22 cellular contexts compared by ENCODE assay signal in the genomic region with DNA sequence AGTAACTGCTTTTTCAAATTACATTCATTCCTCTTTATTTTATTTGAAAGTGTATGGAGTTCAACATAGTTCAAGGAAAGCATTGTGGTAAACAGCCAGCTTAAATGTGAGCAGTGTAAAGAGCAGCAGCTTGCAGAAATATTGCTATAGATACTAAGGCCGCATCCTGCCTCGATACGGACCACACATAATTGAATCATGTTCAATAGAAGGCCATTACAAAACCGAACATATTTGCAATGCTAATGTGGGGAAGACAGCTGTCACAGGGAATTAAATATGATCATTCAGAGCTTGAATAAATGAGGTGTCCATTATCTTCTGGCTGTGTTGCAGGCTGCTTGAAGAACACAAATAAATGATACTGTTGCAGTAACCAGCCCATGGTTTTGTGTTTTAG.
"Had no signal": no experiment of that assay in that cellular context is flagged by ENCODE, and none has a peak within 500 bp of the region (broad histone marks: within the 10 kb centered on the region; RNA-seq: fewer than 3 reads in every experiment).

No MANE protein-coding gene starts in this region.

- H3K4me1 ChIP-seq: gastroesophageal sphincter, heart right ventricle, left lung, sigmoid colon, stomach, vagina had no signal

- H3K4me1 Mint-ChIP-seq: activated naive CD8-positive, alpha-beta T cell treated with anti-CD3 and anti-CD28 coated beads for 36 hours; naive thymus-derived CD4-positive, alpha-beta T cell; stimulated activated memory B cell treated with anti-CD40 and anti-IgM and Interleukin-4, amounts not matched to agents 10 μg/mL and 1 μg/mL and 100 μg/mL, for 72 hours had no signal

- H3K27ac ChIP-seq: epithelial cell of prostate, gastroesophageal sphincter, heart right ventricle, left lung, sigmoid colon, stomach, thoracic aorta, vagina had no signal

- H3K9me3 ChIP-seq: gastroesophageal sphincter, heart right ventricle, left lung, sigmoid colon, stomach, thoracic aorta, vagina had no signal

- H3K4me2 ChIP-seq: smooth muscle cell had no signal

- H3K9me3 Mint-ChIP-seq: activated naive CD8-positive, alpha-beta T cell treated with anti-CD3 and anti-CD28 coated beads for 36 hours; activated T-cell treated with anti-CD3 and anti-CD28 coated beads, Interleukin-2, amount 50 U/mL, for 4 hours; naive thymus-derived CD4-positive, alpha-beta T cell; stimulated activated memory B cell treated with anti-CD40 and anti-IgM and Interleukin-4, amounts not matched to agents 10 μg/mL and 1 μg/mL and 100 μg/mL, for 72 hours; type B pancreatic cell had no signal

- H3K36me3 ChIP-seq: gastroesophageal sphincter, heart right ventricle, left lung, sigmoid colon, stomach, thoracic aorta, vagina had no signal

- H3K27me3 ChIP-seq: sigmoid colon, vagina had no signal

- H3K4me3 Mint-ChIP-seq: activated naive CD8-positive, alpha-beta T cell treated with anti-CD3 and anti-CD28 coated beads for 36 hours; activated T-cell treated with anti-CD3 and anti-CD28 coated beads, Interleukin-2, amount 50 U/mL, for 4 hours; naive thymus-derived CD4-positive, alpha-beta T cell; stimulated activated memory B cell treated with anti-CD40 and anti-IgM and Interleukin-4, amounts not matched to agents 10 μg/mL and 1 μg/mL and 100 μg/mL, for 72 hours; type B pancreatic cell; WTC11 had no signal

- ATAC-seq: activated T-cell treated with anti-CD3 and anti-CD28 coated beads, Interleukin-2, amount 50 U/mL, for 4 hours; gastroesophageal sphincter; heart right ventricle; left lung; naive thymus-derived CD4-positive, alpha-beta T cell; stimulated activated memory B cell treated with anti-CD40 and anti-IgM and Interleukin-4, amounts not matched to agents 10 μg/mL and 1 μg/mL and 100 μg/mL, for 72 hours had no signal

- H3K27ac Mint-ChIP-seq: activated naive CD8-positive, alpha-beta T cell treated with anti-CD3 and anti-CD28 coated beads for 36 hours; naive thymus-derived CD4-positive, alpha-beta T cell; stimulated activated memory B cell treated with anti-CD40 and anti-IgM and Interleukin-4, amounts not matched to agents 10 μg/mL and 1 μg/mL and 100 μg/mL, for 72 hours; type B pancreatic cell; WTC11 had no signal

- DNase-seq: activated naive CD4-positive, alpha-beta T cell treated with Interleukin-2 at 50 U/mL for 16 hours; activated naive CD8-positive, alpha-beta T cell treated with anti-CD3 and anti-CD28 coated beads for 36 hours; activated T-cell treated with anti-CD3 and anti-CD28 coated beads, Interleukin-2, amount 50 U/mL, for 4 hours; cerebellar nuclear complex; cortex of kidney; heart right ventricle; left lung; naive thymus-derived CD4-positive, alpha-beta T cell; retina; sigmoid colon; stimulated activated CD4-positive, alpha-beta T cell treated with anti-CD3 and anti-CD28 coated beads, Interleukin-15, amount 100 ng/mL, for 24 hours; stomach; T1000 had no signal

- H3K36me3 Mint-ChIP-seq: activated naive CD8-positive, alpha-beta T cell treated with anti-CD3 and anti-CD28 coated beads for 36 hours; naive thymus-derived CD4-positive, alpha-beta T cell; stimulated activated memory B cell treated with anti-CD40 and anti-IgM and Interleukin-4, amounts not matched to agents 10 μg/mL and 1 μg/mL and 100 μg/mL, for 72 hours; type B pancreatic cell; WTC11 had no signal

- H3K4me3 ChIP-seq: gastroesophageal sphincter, heart right ventricle, left lung, lung, sigmoid colon, smooth muscle cell, stomach, thoracic aorta, vagina had no signal
